ENCODE assay signal across 2 cellular contexts in the genomic region with DNA sequence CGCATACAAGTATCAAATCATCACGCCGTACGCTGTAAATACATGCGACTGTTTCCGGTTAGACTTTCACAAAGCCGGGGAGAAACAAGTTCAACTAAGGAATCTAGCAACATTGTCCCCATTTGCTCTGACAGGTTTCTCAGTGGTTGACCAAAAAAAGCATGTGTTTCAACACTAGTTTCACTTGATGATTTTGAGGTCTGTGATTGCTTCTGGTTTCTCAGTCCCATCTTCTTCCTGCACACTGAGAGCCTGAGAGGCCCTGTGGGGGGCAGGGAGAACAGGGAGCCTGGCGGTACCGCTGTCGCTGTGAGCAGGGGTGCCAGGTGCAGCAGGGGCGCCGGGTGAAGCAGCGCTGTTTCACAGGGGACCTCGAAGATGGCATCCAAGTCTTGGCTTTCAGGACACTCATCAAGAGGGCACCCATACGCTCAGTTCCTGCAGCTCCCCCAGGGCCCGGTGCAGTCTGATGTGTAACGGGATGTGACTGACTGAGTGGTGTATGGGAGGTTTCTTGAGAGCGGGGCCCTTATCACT.
TF ChIP-seq lines count a peak whose summit lies in the region.

No MANE protein-coding gene starts in this region.

TF ChIP-seq in GM12878, 131 proteins besides CTCF, POLR2A, EP300 and RAD21 (continued from another document):
- TF ChIP-seq, protein P1, sequence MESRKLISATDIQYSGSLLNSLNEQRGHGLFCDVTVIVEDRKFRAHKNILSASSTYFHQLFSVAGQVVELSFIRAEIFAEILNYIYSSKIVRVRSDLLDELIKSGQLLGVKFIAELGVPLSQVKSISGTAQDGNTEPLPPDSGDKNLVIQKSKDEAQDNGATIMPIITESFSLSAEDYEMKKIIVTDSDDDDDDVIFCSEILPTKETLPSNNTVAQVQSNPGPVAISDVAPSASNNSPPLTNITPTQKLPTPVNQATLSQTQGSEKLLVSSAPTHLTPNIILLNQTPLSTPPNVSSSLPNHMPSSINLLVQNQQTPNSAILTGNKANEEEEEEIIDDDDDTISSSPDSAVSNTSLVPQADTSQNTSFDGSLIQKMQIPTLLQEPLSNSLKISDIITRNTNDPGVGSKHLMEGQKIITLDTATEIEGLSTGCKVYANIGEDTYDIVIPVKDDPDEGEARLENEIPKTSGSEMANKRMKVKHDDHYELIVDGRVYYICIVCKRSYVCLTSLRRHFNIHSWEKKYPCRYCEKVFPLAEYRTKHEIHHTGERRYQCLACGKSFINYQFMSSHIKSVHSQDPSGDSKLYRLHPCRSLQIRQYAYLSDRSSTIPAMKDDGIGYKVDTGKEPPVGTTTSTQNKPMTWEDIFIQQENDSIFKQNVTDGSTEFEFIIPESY (IDR thresholded peaks at IDR 0.05), result peak; percentile 44; the same call in 1 of the 2 replicates
- TF ChIP-seq BRCA1 (IDR thresholded peaks at IDR 0.05; ENCODE audit: low read depth, low read length) (no peak), RUNX3 (IDR thresholded peaks at IDR 0.05; ENCODE audit: low read length) (peak; percentile 57), RELA (IDR thresholded peaks at IDR 0.05; ENCODE audit: borderline replicate concordance, partially characterized antibody) (no peak)
TF ChIP-seq in GM12878: peak in this region for 2.

TF ChIP-seq in GM23338, 12 proteins besides CTCF, POLR2A, EP300 and RAD21 (continued from another document):
- TF ChIP-seq, protein P2, sequence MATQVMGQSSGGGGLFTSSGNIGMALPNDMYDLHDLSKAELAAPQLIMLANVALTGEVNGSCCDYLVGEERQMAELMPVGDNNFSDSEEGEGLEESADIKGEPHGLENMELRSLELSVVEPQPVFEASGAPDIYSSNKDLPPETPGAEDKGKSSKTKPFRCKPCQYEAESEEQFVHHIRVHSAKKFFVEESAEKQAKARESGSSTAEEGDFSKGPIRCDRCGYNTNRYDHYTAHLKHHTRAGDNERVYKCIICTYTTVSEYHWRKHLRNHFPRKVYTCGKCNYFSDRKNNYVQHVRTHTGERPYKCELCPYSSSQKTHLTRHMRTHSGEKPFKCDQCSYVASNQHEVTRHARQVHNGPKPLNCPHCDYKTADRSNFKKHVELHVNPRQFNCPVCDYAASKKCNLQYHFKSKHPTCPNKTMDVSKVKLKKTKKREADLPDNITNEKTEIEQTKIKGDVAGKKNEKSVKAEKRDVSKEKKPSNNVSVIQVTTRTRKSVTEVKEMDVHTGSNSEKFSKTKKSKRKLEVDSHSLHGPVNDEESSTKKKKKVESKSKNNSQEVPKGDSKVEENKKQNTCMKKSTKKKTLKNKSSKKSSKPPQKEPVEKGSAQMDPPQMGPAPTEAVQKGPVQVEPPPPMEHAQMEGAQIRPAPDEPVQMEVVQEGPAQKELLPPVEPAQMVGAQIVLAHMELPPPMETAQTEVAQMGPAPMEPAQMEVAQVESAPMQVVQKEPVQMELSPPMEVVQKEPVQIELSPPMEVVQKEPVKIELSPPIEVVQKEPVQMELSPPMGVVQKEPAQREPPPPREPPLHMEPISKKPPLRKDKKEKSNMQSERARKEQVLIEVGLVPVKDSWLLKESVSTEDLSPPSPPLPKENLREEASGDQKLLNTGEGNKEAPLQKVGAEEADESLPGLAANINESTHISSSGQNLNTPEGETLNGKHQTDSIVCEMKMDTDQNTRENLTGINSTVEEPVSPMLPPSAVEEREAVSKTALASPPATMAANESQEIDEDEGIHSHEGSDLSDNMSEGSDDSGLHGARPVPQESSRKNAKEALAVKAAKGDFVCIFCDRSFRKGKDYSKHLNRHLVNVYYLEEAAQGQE (IDR thresholded peaks at IDR 0.05; ENCODE audit: unreplicated experiment), result no peak
- no peak for TF ChIP-seq EZH2 (IDR thresholded peaks at IDR 0.05; ENCODE audit: low read depth, unreplicated experiment)
- TF ChIP-seq POLR2AphosphoS5 (IDR thresholded peaks at IDR 0.05; ENCODE audit: low read depth), result no peak
- TF ChIP-seq ZNF331 (CRISPR knock-in tag; IDR thresholded peaks at IDR 0.05; ENCODE audit: low read depth), result no peak
- no peak for TF ChIP-seq ZNF114 (CRISPR knock-in tag; IDR thresholded peaks at IDR 0.05)
- TF ChIP-seq NANOG (IDR thresholded peaks at IDR 0.05; ENCODE audit: borderline replicate concordance), result no peak
- no peak for TF ChIP-seq JUNB (IDR thresholded peaks at IDR 0.05; ENCODE audit: unreplicated experiment)
- TF ChIP-seq, protein P3, sequence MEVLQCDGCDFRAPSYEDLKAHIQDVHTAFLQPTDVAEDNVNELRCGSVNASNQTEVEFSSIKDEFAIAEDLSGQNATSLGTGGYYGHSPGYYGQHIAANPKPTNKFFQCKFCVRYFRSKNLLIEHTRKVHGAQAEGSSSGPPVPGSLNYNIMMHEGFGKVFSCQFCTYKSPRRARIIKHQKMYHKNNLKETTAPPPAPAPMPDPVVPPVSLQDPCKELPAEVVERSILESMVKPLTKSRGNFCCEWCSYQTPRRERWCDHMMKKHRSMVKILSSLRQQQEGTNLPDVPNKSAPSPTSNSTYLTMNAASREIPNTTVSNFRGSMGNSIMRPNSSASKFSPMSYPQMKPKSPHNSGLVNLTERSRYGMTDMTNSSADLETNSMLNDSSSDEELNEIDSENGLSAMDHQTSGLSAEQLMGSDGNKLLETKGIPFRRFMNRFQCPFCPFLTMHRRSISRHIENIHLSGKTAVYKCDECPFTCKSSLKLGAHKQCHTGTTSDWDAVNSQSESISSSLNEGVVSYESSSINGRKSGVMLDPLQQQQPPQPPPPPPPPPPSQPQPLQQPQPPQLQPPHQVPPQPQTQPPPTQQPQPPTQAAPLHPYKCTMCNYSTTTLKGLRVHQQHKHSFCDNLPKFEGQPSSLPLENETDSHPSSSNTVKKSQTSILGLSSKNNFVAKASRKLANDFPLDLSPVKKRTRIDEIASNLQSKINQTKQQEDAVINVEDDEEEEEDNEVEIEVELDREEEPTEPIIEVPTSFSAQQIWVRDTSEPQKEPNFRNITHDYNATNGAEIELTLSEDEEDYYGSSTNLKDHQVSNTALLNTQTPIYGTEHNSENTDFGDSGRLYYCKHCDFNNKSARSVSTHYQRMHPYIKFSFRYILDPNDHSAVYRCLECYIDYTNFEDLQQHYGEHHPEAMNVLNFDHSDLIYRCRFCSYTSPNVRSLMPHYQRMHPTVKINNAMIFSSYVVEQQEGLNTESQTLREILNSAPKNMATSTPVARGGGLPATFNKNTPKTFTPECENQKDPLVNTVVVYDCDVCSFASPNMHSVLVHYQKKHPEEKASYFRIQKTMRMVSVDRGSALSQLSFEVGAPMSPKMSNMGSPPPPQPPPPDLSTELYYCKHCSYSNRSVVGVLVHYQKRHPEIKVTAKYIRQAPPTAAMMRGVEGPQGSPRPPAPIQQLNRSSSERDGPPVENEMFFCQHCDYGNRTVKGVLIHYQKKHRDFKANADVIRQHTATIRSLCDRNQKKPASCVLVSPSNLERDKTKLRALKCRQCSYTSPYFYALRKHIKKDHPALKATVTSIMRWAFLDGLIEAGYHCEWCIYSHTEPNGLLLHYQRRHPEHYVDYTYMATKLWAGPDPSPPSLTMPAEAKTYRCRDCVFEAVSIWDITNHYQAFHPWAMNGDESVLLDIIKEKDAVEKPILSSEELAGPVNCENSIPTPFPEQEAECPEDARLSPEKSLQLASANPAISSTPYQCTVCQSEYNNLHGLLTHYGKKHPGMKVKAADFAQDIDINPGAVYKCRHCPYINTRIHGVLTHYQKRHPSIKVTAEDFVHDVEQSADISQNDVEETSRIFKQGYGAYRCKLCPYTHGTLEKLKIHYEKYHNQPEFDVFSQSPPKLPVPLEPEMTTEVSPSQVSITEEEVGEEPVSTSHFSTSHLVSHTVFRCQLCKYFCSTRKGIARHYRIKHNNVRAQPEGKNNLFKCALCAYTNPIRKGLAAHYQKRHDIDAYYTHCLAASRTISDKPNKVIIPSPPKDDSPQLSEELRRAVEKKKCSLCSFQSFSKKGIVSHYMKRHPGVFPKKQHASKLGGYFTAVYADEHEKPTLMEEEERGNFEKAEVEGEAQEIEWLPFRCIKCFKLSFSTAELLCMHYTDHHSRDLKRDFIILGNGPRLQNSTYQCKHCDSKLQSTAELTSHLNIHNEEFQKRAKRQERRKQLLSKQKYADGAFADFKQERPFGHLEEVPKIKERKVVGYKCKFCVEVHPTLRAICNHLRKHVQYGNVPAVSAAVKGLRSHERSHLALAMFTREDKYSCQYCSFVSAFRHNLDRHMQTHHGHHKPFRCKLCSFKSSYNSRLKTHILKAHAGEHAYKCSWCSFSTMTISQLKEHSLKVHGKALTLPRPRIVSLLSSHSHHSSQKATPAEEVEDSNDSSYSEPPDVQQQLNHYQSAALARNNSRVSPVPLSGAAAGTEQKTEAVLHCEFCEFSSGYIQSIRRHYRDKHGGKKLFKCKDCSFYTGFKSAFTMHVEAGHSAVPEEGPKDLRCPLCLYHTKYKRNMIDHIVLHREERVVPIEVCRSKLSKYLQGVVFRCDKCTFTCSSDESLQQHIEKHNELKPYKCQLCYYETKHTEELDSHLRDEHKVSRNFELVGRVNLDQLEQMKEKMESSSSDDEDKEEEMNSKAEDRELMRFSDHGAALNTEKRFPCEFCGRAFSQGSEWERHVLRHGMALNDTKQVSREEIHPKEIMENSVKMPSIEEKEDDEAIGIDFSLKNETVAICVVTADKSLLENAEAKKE (CRISPR knock-in tag; IDR thresholded peaks at IDR 0.05), result no peak
- no peak for TF ChIP-seq CREB1 (CRISPR knock-in tag; IDR thresholded peaks at IDR 0.05; ENCODE audit: low read depth)
- TF ChIP-seq, protein P4, sequence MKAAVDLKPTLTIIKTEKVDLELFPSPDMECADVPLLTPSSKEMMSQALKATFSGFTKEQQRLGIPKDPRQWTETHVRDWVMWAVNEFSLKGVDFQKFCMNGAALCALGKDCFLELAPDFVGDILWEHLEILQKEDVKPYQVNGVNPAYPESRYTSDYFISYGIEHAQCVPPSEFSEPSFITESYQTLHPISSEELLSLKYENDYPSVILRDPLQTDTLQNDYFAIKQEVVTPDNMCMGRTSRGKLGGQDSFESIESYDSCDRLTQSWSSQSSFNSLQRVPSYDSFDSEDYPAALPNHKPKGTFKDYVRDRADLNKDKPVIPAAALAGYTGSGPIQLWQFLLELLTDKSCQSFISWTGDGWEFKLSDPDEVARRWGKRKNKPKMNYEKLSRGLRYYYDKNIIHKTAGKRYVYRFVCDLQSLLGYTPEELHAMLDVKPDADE (IDR thresholded peaks at IDR 0.05), result no peak
- no peak for TF ChIP-seq EZH2phosphoT487 (IDR thresholded peaks at IDR 0.05; ENCODE audit: unreplicated experiment)
